7 cellular contexts compared by ENCODE assay signal in the genomic region with DNA sequence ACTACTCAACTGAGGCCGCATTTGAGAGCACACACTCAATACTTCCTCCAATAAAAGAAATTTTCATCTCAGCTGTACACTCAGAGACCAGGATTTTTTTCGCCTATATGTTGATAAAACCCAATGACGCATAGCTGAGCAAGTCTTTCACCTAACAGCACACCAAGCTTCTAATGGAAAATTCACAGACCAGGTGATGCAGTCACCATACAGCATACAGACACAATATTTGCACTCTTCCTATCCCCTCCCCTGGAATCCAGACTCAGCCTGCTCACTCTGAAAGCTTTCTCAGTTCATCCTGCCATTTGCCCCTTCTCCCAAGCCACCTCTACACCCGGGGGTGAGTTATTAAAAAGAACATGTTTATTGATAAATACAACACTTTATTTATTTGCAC. TPM values are rescaled to one million over a fixed set of nuclear protein-coding genes. Genes with fewer than 3 reads are reported as not detected.
A peak's percentile ranks its signal among the peaks of the same experiment; 100 is the strongest.
DNase-seq lines count a peak whose midpoint lies in the region; ATAC-seq and TF ChIP-seq lines count a peak whose summit lies in the region.

No MANE protein-coding gene starts in this region.

- ATAC-seq in HG03175 (IDR thresholded peaks at IDR 0.05; ENCODE audit: unreplicated experiment), result no peak

- H3K4me1 ChIP-seq in spleen, result peaks cover 27 to 72% (median 57%) of the 10 kb centered on the region in 6 donors

- DNase-seq in GM06990 (ENCODE audit: extremely low read depth, insufficient read length) (no peak), Kasumi-1 (lab: John Stamatoyannopoulos, UW) (peak; percentile 53 to 64), WERI-Rb-1 (no peak), glomerular visceral epithelial cell (ENCODE audit: extremely low spot score) (peak; percentile 52), spleen (no peak), T-helper 9 cell (no peak)

- H3K27me3 ChIP-seq in GM06990 (replicated peaks; ENCODE audit: control insufficient read depth, insufficient read depth, low read length) (no peaks in the 10 kb centered on the region), WERI-Rb-1 (ENCODE audit: insufficient read depth, low read depth, severe bottlenecking) (no peaks in the 10 kb centered on the region), spleen (replicated peaks in 1 of 7) (no peaks in the 10 kb centered on the region)

- TF ChIP-seq POLR2A in spleen (IDR thresholded peaks at IDR 0.05), result peak in 1 of 3 donors; percentile 16

- H3K36me3 ChIP-seq in GM06990 (ENCODE audit: control insufficient read depth, insufficient read depth, low read length) (no peaks in the 10 kb centered on the region), WERI-Rb-1 (peaks cover 3% of the 10 kb centered on the region; the same call in 1 of the 2 replicates), spleen (peaks cover 0 to 12% (median 0%) of the 10 kb centered on the region in 6 donors)

- no peak for TF ChIP-seq CTCF in GM06990 (IDR thresholded peaks at IDR 0.05; ENCODE audit: insufficient read depth, low read length, poor library complexity, severe bottlenecking)
- no peak for TF ChIP-seq CTCF in WERI-Rb-1 (IDR thresholded peaks at IDR 0.05; ENCODE audit: low read depth, low read length)
- TF ChIP-seq CTCF in spleen (IDR thresholded peaks at IDR 0.05 in 8 of 11, conservative IDR thresholded peaks at IDR 0.05 in 3 of 11), result no peak

- 36 to 46% (median 40%) methylated on average over 4 of the region's 4 CpGs for WGBS in spleen, 5 donors

- H3K9me3 ChIP-seq in WERI-Rb-1 (ENCODE audit: severe bottlenecking) (no peaks in the 10 kb centered on the region), spleen (no peaks in the 10 kb centered on the region)

- H3K4me3 ChIP-seq in GM06990 (replicated peaks; ENCODE audit: low read depth, low read length) (peak overlapping the region; percentile 82), WERI-Rb-1 (ENCODE audit: low read depth, low read length) (peak overlapping the region; percentile 90), spleen (peak overlapping the region in 7 of 8 donors; percentile 84 to 97 (median 89))

- intact Hi-C loops in spleen (cut with DNase I; ENCODE audit: low total_unique reads), result no loop called here

- H3K27ac ChIP-seq in WERI-Rb-1, result peak overlapping the region; percentile 100
- peak overlapping the region; percentile 95 to 99 (median 97) for H3K27ac ChIP-seq in spleen

RNA-seq across cellular contexts. Expression of a gene that starts 1.7 kb away (rescaled TPM):
- 100 to 1,000 TPM in 3 of 7 donors, 10 to 100 TPM in 4; 82.7 to 140 (median 97.9) TPM for total RNA-seq in spleen
- 10 to 100 TPM in 1 of 3 donors, 1 to 10 TPM in 2; 6.4 to 17.7 (median 8.6) TPM for polyA plus RNA-seq in spleen

Comparison
In these comparisons a context has a peak if more than half of its experiments do, and no peak if none do; other contexts are left out.
1. DNase-seq: peak in Kasumi-1 (2 of 2) and glomerular visceral epithelial cell (single experiment); none in GM06990 (single experiment), WERI-Rb-1 (single experiment), spleen (single experiment) and T-helper 9 cell (single experiment).
2. Peak in every context shown above with its lines, with median percentiles within 50 percentile points of each other: H3K4me3 ChIP-seq.